In genomic region chr9:134214395-134214765, GRCh38 we compare ENCODE assay signal across 24 cellular contexts. TPM values are rescaled to one million over a fixed set of nuclear protein-coding genes. Genes with fewer than 3 reads are reported as not detected.
DNase-seq lines count a peak whose midpoint lies in the region; ATAC-seq and TF ChIP-seq lines count a peak whose summit lies in the region.
"Had no signal": no experiment of that assay in that cellular context is flagged by ENCODE, and none has a peak within 500 bp of the region (broad histone marks: within the 10 kb centered on the region; RNA-seq: fewer than 3 reads in every experiment).

No MANE protein-coding gene starts in this region.

- 95 to 97% methylated on average over 6 of the region's 6 CpGs for WGBS in heart right ventricle, 2 donors
- 86% methylated on average over 6 of the region's 6 CpGs for WGBS in right cardiac atrium
- 83% methylated on average over 6 of the region's 6 CpGs for WGBS in prostate gland

- H3K4me3 ChIP-seq in heart right ventricle (no peak overlapping the region), right cardiac atrium (ENCODE audit: low read length) (no peak overlapping the region), prostate gland (no peak overlapping the region)
- H3K4me3 ChIP-seq: coronary artery, mucosa of descending colon, thyroid gland had no signal

- intact Hi-C loops in heart right ventricle (cut with DNase I) (loop anchor here in 5 of 10 donors (5.0 kb wide), 2 partner anchors 37 to 42 kb away; no protein-coding TSS in a partner anchor), Right ventricle myocardium inferior (cut with DNase I) (no loop called here), right cardiac atrium (cut with DNase I) (no loop called here), prostate gland (cut with DNase I) (loop anchor here (5.0 kb wide), 1 partner anchor 42 kb away; no protein-coding TSS in a partner anchor)

- H3K9me3 ChIP-seq in heart right ventricle, result peaks cover 0 to 8% (median 0%) of the 10 kb centered on the region in 11 donors
- H3K9me3 ChIP-seq in right cardiac atrium (ENCODE audit: control insufficient read depth, low read length), result no peaks in the 10 kb centered on the region
- no peaks in the 10 kb centered on the region for H3K9me3 ChIP-seq in prostate gland
- H3K9me3 ChIP-seq: mucosa of descending colon, thyroid gland had no signal

- peak overlapping the region in 8 of 10 donors; percentile 65 to 86 (median 79) for H3K27ac ChIP-seq in heart right ventricle
- H3K27ac ChIP-seq in right cardiac atrium (ENCODE audit: low read length), result peak overlapping the region; percentile 55
- H3K27ac ChIP-seq in prostate gland, result peak overlapping the region; percentile 31 to 46
- H3K27ac ChIP-seq: epithelial cell of prostate had no signal

- TF ChIP-seq CTCF in heart right ventricle (IDR thresholded peaks at IDR 0.05) (no peak), prostate gland (IDR thresholded peaks at IDR 0.05) (no peak)

- no peak for ATAC-seq in heart right ventricle
- no peak for ATAC-seq in Right ventricle myocardium inferior
- no peak for ATAC-seq in right cardiac atrium
- no peak for ATAC-seq in GM19455 (IDR thresholded peaks at IDR 0.05; ENCODE audit: unreplicated experiment)

- H3K27me3 ChIP-seq in heart right ventricle (no peaks in the 10 kb centered on the region), right cardiac atrium (ENCODE audit: control insufficient read depth, insufficient read depth) (no peaks in the 10 kb centered on the region), prostate gland (replicated peaks; ENCODE audit: insufficient read depth) (no peaks in the 10 kb centered on the region)
- H3K27me3 ChIP-seq: thyroid gland had no signal

- TF ChIP-seq POLR2A in prostate gland (IDR thresholded peaks at IDR 0.05), result no peak

- DNase-seq in heart right ventricle (peak in 1 of 2 donors; percentile 13), Right ventricle myocardium inferior (ENCODE audit: missing footprints) (no peak), right cardiac atrium (peak in 1 of 3 donors; percentile 50), prostate gland (ENCODE audit: low spot score) (no peak), NCI-H510A (lab: John Stamatoyannopoulos, UW) (no peak), NCI-H345 treated with DMSO at 0.1 percent for 48 hours (lab: John Stamatoyannopoulos, UW; ENCODE audit: unreplicated experiment) (no peak)
- no peak for DNase-seq in stimulated activated CD4-positive, alpha-beta T cell treated with anti-CD3 and anti-CD28 coated beads, Interleukin-12 subunit alpha, Interleukin-12 subunit beta, amount 100 ng/mL, for 4 hours
- DNase-seq: ACHN; activated CD4-positive, alpha-beta T cell treated with anti-CD3 and anti-CD28 coated beads, Interleukin-2, amount 50 U/mL, for 4 hours; amniotic stem cell; DND-41; islet precursor cell; NCI-H146; NCI-H345; thyroid gland had no signal

- H3K4me1 ChIP-seq in heart right ventricle (peaks cover 15 to 55% (median 39%) of the 10 kb centered on the region in 9 donors), right cardiac atrium (ENCODE audit: control insufficient read depth, insufficient read depth, low read length) (peaks cover 15% of the 10 kb centered on the region), prostate gland (replicated peaks) (peaks cover 5% of the 10 kb centered on the region)

- H3K36me3 ChIP-seq in heart right ventricle, result no peaks in the 10 kb centered on the region
- H3K36me3 ChIP-seq in prostate gland, result no peaks in the 10 kb centered on the region
- H3K36me3 ChIP-seq: thyroid gland had no signal

RNA-seq across cellular contexts. Expression of gene RNU6ATAC, which starts 50.0 kb away (rescaled TPM):
- total RNA-seq in heart right ventricle, result 100 to 1,000 TPM in 3 of 10 donors, 10 to 100 TPM in 6, not detected in 1; 21.4 to 172 (median 66.8) TPM
- polyA plus RNA-seq in heart right ventricle, result not detected
- total RNA-seq in Right ventricle myocardium inferior, result 122 TPM
- 100 to 1,000 TPM; 146 to 251 (median 243) TPM for total RNA-seq in right cardiac atrium
- not detected for polyA plus RNA-seq in right cardiac atrium
- total RNA-seq in prostate gland, result not detected
- total RNA-seq: glomerular endothelial cell, LHCN-M2, pulmonary artery endothelial cell, SK-MEL-5, thyroid gland had no signal
- polyA plus RNA-seq: CD8-positive, alpha-beta memory T cell had no signal

Comparison
In these comparisons a context has a peak if more than half of its experiments do, and no peak if none do; other contexts are left out.
1. RNA of gene RNU6ATAC, which starts 50.0 kb away (total RNA-seq): 146 to 251 TPM in right cardiac atrium, 122 TPM in Right ventricle myocardium inferior (single experiment) and 21.4 to 172 TPM in heart right ventricle; not detected in prostate gland; every median in the first group is over 4 times any median in the second.
2. Peak in every context shown above with its lines, with median percentiles within 50 percentile points of each other: H3K27ac ChIP-seq.